Comparison of ENCODE assay signal across 1 cellular context in the genomic region with DNA sequence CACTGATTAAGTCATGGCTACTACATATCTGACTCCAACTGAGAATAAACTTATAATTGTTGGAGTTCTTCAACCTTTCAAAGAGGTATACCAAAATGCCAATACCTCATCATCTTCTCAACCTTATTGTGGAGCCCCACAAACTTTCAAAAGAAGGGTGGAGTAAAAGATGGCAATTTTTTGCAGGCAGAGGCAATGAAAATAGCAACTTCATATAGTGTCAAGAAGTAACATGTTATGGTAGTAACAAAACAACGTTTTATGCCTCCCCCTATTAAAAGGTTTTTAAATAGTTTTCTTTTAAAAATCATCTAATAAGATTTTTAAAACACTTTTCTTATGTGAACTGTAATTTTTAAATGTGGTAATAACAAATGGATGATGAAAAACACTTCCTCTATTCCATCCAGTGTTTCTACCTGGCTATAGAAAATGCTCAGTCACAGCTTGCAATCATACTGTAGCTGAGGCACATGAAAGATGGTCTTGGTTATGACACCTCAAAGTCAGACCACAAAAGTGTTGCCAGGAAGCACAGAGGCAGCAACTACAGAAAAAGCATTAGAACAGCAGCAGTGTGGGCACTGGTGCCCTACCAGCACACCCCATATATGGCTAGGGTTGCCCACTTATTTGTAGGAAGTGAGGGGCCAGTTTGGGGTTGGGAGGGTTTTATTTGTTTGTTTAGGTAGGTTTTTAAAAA.
TF ChIP-seq lines count a peak whose summit lies in the region.

No MANE protein-coding gene starts in this region.

TF ChIP-seq in WTC11, 78 proteins besides CTCF, POLR2A, EP300 and RAD21 (continued from another document):
- TF ChIP-seq, protein P1, sequence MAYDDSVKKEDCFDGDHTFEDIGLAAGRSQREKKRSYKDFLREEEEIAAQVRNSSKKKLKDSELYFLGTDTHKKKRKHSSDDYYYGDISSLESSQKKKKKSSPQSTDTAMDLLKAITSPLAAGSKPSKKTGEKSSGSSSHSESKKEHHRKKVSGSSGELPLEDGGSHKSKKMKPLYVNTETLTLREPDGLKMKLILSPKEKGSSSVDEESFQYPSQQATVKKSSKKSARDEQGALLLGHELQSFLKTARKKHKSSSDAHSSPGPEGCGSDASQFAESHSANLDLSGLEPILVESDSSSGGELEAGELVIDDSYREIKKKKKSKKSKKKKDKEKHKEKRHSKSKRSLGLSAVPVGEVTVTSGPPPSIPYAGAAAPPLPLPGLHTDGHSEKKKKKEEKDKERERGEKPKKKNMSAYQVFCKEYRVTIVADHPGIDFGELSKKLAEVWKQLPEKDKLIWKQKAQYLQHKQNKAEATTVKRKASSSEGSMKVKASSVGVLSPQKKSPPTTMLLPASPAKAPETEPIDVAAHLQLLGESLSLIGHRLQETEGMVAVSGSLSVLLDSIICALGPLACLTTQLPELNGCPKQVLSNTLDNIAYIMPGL (CRISPR knock-in tag; IDR thresholded peaks at IDR 0.05): no peak
- TF ChIP-seq MYBL2 (CRISPR knock-in tag; IDR thresholded peaks at IDR 0.05) (no peak), ELF4 (CRISPR knock-in tag; IDR thresholded peaks at IDR 0.05; ENCODE audit: low read depth) (no peak), HMGA2 (CRISPR knock-in tag; IDR thresholded peaks at IDR 0.05) (no peak)
- TF ChIP-seq, protein P2, sequence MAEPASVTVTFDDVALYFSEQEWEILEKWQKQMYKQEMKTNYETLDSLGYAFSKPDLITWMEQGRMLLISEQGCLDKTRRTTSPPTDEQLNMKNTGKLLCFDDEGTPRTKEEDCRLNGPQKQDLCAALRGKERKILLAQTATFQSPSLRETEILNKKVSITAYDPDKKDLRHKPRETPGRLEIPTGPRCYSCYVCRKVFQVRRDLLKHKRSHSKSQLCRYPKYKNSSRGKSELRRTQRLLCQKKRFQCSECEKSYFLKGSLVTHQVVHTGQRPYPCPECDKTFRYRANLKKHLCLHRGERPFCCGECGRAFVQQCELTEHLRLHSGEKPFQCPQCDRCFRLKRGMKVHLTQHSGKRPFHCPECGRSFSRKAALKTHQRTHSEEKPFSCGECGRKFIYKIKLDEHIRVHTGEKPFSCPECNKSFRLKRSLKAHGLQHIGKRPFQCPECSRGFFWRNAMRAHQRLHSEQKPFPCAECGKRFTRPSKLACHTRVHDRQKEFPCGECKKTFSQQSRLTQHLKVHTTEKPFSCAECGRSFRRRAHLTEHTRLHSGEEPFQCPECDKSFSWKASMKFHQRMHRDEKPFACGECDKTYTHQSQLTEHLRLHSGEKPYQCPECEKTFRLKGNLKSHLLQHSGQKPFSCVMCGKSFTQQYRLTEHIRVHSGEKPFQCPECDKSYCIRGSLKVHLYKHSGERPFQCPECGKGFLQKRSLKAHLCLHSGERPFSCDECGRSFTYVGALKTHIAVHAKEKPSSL (CRISPR knock-in tag; conservative IDR thresholded peaks at IDR 0.05): no peak
- TF ChIP-seq, protein P3, sequence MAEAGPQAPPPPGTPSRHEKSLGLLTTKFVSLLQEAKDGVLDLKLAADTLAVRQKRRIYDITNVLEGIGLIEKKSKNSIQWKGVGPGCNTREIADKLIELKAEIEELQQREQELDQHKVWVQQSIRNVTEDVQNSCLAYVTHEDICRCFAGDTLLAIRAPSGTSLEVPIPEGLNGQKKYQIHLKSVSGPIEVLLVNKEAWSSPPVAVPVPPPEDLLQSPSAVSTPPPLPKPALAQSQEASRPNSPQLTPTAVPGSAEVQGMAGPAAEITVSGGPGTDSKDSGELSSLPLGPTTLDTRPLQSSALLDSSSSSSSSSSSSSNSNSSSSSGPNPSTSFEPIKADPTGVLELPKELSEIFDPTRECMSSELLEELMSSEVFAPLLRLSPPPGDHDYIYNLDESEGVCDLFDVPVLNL (CRISPR knock-in tag; IDR thresholded peaks at IDR 0.05; ENCODE audit: borderline replicate concordance, low read depth): no peak
